In the genomic region with DNA sequence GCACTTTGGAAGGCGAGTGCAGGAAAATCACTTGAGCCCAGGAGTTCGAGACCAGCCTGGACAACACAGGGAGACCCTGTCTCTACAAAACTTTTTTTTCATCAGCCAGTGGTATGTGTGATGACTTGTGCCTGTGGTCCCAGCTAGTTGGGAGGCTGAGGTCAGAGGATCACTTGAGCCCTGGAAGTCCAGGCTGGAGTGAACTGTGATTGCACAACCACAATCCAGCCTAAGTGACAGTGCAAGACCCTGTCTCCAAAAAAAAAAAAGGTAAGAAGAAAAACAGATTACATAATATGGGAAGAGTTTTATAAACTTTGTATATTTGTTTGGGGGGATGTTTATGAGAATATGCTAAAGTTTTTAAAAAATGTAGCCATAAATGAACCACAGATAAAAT, we compare ENCODE assay signal across 7 cellular contexts.
"Had no signal": no experiment of that assay in that cellular context is flagged by ENCODE, and none has a peak within 500 bp of the region (broad histone marks: within the 10 kb centered on the region; RNA-seq: fewer than 3 reads in every experiment).

No MANE protein-coding gene starts in this region.

- ATAC-seq: GM12878 had no signal

- H3K4me3 ChIP-seq: GM12878 had no signal

- DNase-seq: GDM1, GF-D8 had no signal

- FAIRE-seq: GM12878, GM12891, GM12892, GM18507, GM19239 had no signal
